In genomic region chr16:3645108-3645503, GRCh38 we compare ENCODE assay signal across 19 cellular contexts. TPM values are rescaled to one million over a fixed set of nuclear protein-coding genes. Genes with fewer than 3 reads are reported as not detected.
A peak's percentile ranks its signal among the peaks of the same experiment; 100 is the strongest.
DNase-seq lines count a peak whose midpoint lies in the region; FAIRE-seq and TF ChIP-seq lines count a peak whose summit lies in the region.
"Had no signal": no experiment of that assay in that cellular context is flagged by ENCODE, and none has a peak within 500 bp of the region (broad histone marks: within the 10 kb centered on the region; RNA-seq: fewer than 3 reads in every experiment).

No MANE protein-coding gene starts in this region.

- TF ChIP-seq POLR2A in testis (IDR thresholded peaks at IDR 0.05) = no peak
- no peak for TF ChIP-seq POLR2A in esophagus muscularis mucosa (IDR thresholded peaks at IDR 0.05; ENCODE audit: low read depth)

- H3K9ac ChIP-seq in HUES6 (ENCODE audit: low read length) (peak overlapping the region; percentile 55), astrocyte (ENCODE audit: low read length) (no peak overlapping the region)

- TF ChIP-seq EP300 in esophagus muscularis mucosa (IDR thresholded peaks at IDR 0.05) = no peak

- peak overlapping the region; percentile 78; the same call in 1 of the 2 replicates for H3K27ac ChIP-seq in HUES6 (ENCODE audit: low read depth, low read length)
- H3K27ac ChIP-seq in astrocyte (ENCODE audit: low read depth, low read length) = no peak overlapping the region
- H3K27ac ChIP-seq in testis = no peak overlapping the region
- H3K27ac ChIP-seq in esophagus muscularis mucosa (replicated peaks in 1 of 4) = no peak overlapping the region
- H3K27ac ChIP-seq: foreskin keratinocyte, right atrium auricular region, RWPE1 had no signal

- peak overlapping the region; percentile 31 for H2AFZ ChIP-seq in astrocyte (ENCODE audit: low read depth, low read length)

- peak overlapping the region; percentile 43 for H3K27ac Mint-ChIP-seq in astrocyte (ENCODE audit: unreplicated experiment)
- H3K27ac Mint-ChIP-seq in nephron = peak overlapping the region; percentile 91 to 98 (median 95)
- H3K27ac Mint-ChIP-seq: naive B cell had no signal

- H4K20me1 ChIP-seq in astrocyte (ENCODE audit: insufficient read depth, low read length) = peaks cover 16% of the 10 kb centered on the region

- H3K9me3 ChIP-seq in HUES6 (ENCODE audit: control insufficient read depth, insufficient read depth, low read depth, low read length) = no peaks in the 10 kb centered on the region
- no peaks in the 10 kb centered on the region for H3K9me3 ChIP-seq in astrocyte (ENCODE audit: insufficient read depth, low read depth, low read length)
- no peaks in the 10 kb centered on the region for H3K9me3 ChIP-seq in testis
- H3K9me3 ChIP-seq in esophagus muscularis mucosa = no peaks in the 10 kb centered on the region
- H3K9me3 ChIP-seq: right atrium auricular region had no signal

- DNase-seq in astrocyte (ENCODE audit: low read depth) (no peak), testis (peak; percentile 4), glomerular visceral epithelial cell (ENCODE audit: extremely low spot score) (no peak), esophagus muscularis mucosa (ENCODE audit: extremely low spot score) (no peak), D341Med (ENCODE audit: low spot score) (no peak)
- DNase-seq: activated gamma-delta T cell; anterior cingulate cortex; CD4-positive, CD25-positive, alpha-beta regulatory T cell; DMS79 treated with DMSO at 0.1 percent for 48 hours; foreskin keratinocyte; naive B cell; NCI-H2171 treated with DMSO at 0.1 percent for 48 hours; stimulated activated CD4-positive, alpha-beta T cell treated with anti-CD3 and anti-CD28 coated beads, Interleukin-2, amount 100 ng/mL, for 24 hours had no signal

- H3K27me3 ChIP-seq in HUES6 (ENCODE audit: control insufficient read depth, insufficient read depth, low read length) = no peaks in the 10 kb centered on the region
- H3K27me3 ChIP-seq in astrocyte (ENCODE audit: insufficient read depth, low read length) = no peaks in the 10 kb centered on the region
- no peaks in the 10 kb centered on the region for H3K27me3 ChIP-seq in testis
- no peaks in the 10 kb centered on the region for H3K27me3 ChIP-seq in esophagus muscularis mucosa
- H3K27me3 ChIP-seq: foreskin keratinocyte, right atrium auricular region had no signal

- H3K4me1 Mint-ChIP-seq in astrocyte (ENCODE audit: low read depth, unreplicated experiment) (peaks cover 30% of the 10 kb centered on the region), nephron (peaks cover 27% of the 10 kb centered on the region)

- H3K36me3 ChIP-seq in HUES6 (ENCODE audit: control insufficient read depth, insufficient read depth, low read length) = no peaks in the 10 kb centered on the region
- H3K36me3 ChIP-seq in astrocyte (ENCODE audit: insufficient read depth, low read length) = no peaks in the 10 kb centered on the region
- no peaks in the 10 kb centered on the region for H3K36me3 ChIP-seq in testis (ENCODE audit: low read depth, missing control alignments)
- peaks cover 0 to 35% (median 25%) of the 10 kb centered on the region in 4 donors for H3K36me3 ChIP-seq in esophagus muscularis mucosa

- H3K4me1 ChIP-seq in HUES6 (ENCODE audit: control insufficient read depth, insufficient read depth, low read length) (peaks cover 43% of the 10 kb centered on the region), astrocyte (ENCODE audit: insufficient read depth, low read length) (peaks cover 12% of the 10 kb centered on the region), testis (peaks cover 3% of the 10 kb centered on the region), esophagus muscularis mucosa (no peaks in the 10 kb centered on the region)
- H3K4me1 ChIP-seq: foreskin keratinocyte had no signal

- TF ChIP-seq CTCF in astrocyte (IDR thresholded peaks at IDR 0.05; ENCODE audit: insufficient read depth, low read depth, low read length) = no peak
- no peak for TF ChIP-seq CTCF in nephron (IDR thresholded peaks at IDR 0.05; ENCODE audit: unreplicated experiment in 3 of 3)
- no peak for TF ChIP-seq CTCF in testis (IDR thresholded peaks at IDR 0.05)
- no peak for TF ChIP-seq CTCF in esophagus muscularis mucosa (IDR thresholded peaks at IDR 0.05)

- H3K27me3 Mint-ChIP-seq in astrocyte (ENCODE audit: low read depth, unreplicated experiment) (no peaks in the 10 kb centered on the region), nephron (ENCODE audit: low read depth) (no peaks in the 10 kb centered on the region)
- H3K27me3 Mint-ChIP-seq: CD4-positive, CD25-positive, alpha-beta regulatory T cell; naive B cell had no signal

- no peak overlapping the region for H3K4me2 ChIP-seq in astrocyte (ENCODE audit: low read length)

- FAIRE-seq in astrocyte (lab: Jason Lieb, UNC) = no peak
- FAIRE-seq: endothelial cell of umbilical vein, GM19239 had no signal

- no peak overlapping the region for H3K4me3 ChIP-seq in HUES6 (ENCODE audit: low read depth, low read length)
- H3K4me3 ChIP-seq in astrocyte (ENCODE audit: insufficient read depth, low read depth, low read length) = no peak overlapping the region
- H3K4me3 ChIP-seq in testis = no peak overlapping the region
- no peak overlapping the region for H3K4me3 ChIP-seq in esophagus muscularis mucosa
- H3K4me3 ChIP-seq: right atrium auricular region had no signal

- H3K79me2 ChIP-seq in astrocyte (ENCODE audit: insufficient read depth, low read length) = no peaks in the 10 kb centered on the region

- H3K36me3 Mint-ChIP-seq in astrocyte (ENCODE audit: low read depth, unreplicated experiment) (peaks cover 9% of the 10 kb centered on the region), nephron (ENCODE audit: low read depth) (peaks cover 19% of the 10 kb centered on the region)

- intact Hi-C loops in testis (cut with DNase I; ENCODE audit: low total_unique reads) (no loop called here), esophagus muscularis mucosa (cut with DNase I) (no loop called here)

- H3K9me3 Mint-ChIP-seq in astrocyte (ENCODE audit: unreplicated experiment) (no peaks in the 10 kb centered on the region), nephron (no peaks in the 10 kb centered on the region)
- H3K9me3 Mint-ChIP-seq: CD4-positive, CD25-positive, alpha-beta regulatory T cell; naive B cell had no signal

- WGBS in testis, 2 donors = 71 to 92% methylated on average over 6 of the region's 6 CpGs
- 67% methylated on average over 6 of the region's 6 CpGs for WGBS in esophagus muscularis mucosa

- H3K4me3 Mint-ChIP-seq in astrocyte (ENCODE audit: unreplicated experiment) (no peak overlapping the region), nephron (peak overlapping the region in 2 of 3 experiments; percentile 8 to 34)
- H3K4me3 Mint-ChIP-seq: CD4-positive, CD25-positive, alpha-beta regulatory T cell; naive B cell had no signal

RNA-seq across cellular contexts. Expression of gene DNASE1, which starts 9.4 kb away (rescaled TPM):
- total RNA-seq in astrocyte = 16.2 and 16.9 TPM in 2 replicates
- 10 to 100 TPM; 54.0 to 54.5 TPM for total RNA-seq in testis
- 25.9 TPM for polyA plus RNA-seq in testis (ENCODE audit: insufficient read depth, low read depth, low replicate concordance)
- 10 to 100 TPM in 3 of 4 donors, 1 to 10 TPM in 1; 2.8 to 16.3 (median 12.9) TPM for total RNA-seq in esophagus muscularis mucosa

RNA-seq across cellular contexts. Expression of gene SLX4, which starts 33.7 kb away (rescaled TPM):
- total RNA-seq in astrocyte (7.8 and 7.9 TPM in 2 replicates), testis (10 to 100 TPM; 28.0 to 41.3 TPM), esophagus muscularis mucosa (1 to 10 TPM; 3.0 to 5.8 (median 3.9) TPM)
- 25.9 TPM for polyA plus RNA-seq in testis (ENCODE audit: insufficient read depth, low read depth, low replicate concordance)
